Comparison of ENCODE assay signal across 1 cellular context in the genomic region with DNA sequence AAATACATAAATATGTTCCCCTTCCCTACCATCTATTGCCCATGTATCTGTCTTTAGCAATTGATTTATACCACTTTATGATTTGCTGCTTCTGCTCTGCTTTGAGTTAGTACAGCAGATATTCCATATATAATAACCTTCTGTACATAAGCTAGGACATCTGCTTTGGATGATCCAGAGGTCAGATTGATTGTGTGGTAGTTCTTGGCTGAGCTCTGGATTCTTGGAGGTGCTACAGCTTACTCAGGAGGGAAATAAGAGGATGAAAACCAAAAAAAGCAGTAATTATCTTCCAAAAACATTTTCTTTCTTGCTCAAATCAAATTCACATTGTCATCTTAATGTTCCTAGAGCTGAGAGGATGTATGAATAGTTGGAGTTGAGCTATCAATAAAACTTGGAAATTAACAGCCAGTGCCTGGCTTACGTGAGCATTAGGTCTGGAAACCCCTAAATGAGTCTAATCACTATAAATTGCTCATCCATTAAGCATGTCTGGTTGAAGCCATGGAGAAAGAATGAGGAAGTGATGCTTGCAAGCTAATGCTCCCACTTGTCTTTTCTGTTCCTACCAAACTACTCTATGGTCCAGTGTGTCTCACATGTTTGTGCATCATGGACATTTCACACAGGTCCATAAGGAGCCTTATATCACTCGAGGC.
TF ChIP-seq lines count a peak whose summit lies in the region.

No MANE protein-coding gene starts in this region.

TF ChIP-seq in IMR-90, 13 proteins besides CTCF, POLR2A, EP300 and RAD21:
- TF ChIP-seq FOS (IDR thresholded peaks at IDR 0.05; ENCODE audit: low read depth, low read length), result peak; percentile 27; the same call in 1 of the 2 replicates
- TF ChIP-seq, protein P1, sequence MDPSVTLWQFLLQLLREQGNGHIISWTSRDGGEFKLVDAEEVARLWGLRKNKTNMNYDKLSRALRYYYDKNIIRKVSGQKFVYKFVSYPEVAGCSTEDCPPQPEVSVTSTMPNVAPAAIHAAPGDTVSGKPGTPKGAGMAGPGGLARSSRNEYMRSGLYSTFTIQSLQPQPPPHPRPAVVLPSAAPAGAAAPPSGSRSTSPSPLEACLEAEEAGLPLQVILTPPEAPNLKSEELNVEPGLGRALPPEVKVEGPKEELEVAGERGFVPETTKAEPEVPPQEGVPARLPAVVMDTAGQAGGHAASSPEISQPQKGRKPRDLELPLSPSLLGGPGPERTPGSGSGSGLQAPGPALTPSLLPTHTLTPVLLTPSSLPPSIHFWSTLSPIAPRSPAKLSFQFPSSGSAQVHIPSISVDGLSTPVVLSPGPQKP (IDR thresholded peaks at IDR 0.05; ENCODE audit: borderline replicate concordance, low read depth, low read length), result no peak
